In the genomic region with DNA sequence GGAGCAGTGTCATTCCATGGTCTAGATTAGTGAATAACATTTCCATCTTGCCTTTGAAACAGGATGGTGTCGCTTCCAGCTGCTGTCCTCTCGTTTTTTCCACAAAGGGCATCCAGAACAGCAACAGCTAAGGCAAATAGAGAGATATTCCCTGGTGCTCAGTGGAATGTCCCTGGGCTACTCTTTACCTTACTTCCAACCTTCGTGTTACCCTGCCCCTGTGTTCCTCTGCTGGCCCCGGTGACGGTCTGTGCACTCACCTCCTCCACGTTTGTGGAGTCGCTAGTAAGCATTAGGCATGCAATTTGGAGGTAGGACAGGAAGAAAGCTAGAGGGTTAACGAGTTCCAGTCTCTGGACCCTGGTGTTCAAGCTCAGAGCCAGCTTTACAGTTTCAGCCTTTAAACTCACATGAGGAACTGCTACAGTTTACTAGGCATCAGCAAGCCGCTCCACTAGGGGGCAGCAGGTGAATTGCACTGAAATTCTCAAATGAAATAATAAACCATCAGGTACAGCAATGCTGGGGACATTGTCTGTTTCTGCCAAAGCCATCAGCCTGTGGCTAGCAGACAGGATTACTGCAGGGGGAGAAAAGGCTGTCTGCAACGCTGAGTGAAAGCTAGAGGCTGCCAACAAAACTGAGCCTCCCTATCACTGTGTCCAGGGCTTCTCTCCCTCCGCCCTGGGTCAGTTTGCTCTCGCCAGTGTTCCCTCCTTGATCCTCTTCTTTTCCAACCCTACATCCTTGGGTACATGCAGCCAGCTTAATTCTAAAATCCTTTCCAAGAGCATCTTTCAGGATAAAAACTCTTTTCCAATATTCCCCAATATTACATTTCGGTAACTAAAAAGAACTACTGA, we compare ENCODE assay signal across 8 cellular contexts. TPM values are rescaled to one million over a fixed set of nuclear protein-coding genes. Genes with fewer than 3 reads are reported as not detected.
DNase-seq lines count a peak whose midpoint lies in the region; ATAC-seq lines count a peak whose summit lies in the region.

No MANE protein-coding gene starts in this region.

- intact Hi-C loops in Right ventricle myocardium inferior (cut with DNase I), result loop anchor here (1.0 to 5.0 kb wide), 2 partner anchors 166 to 320 kb away; no protein-coding TSS in a partner anchor
- intact Hi-C loops in cardiac septum (cut with DNase I), result loop anchor here (1.0 to 10.0 kb wide), 4 partner anchors 174 to 784 kb away; a partner anchor contains a TSS

- H3K4me3 Mint-ChIP-seq in effector memory CD8-positive, alpha-beta T cell, result no peak overlapping the region

- H3K27ac Mint-ChIP-seq in effector memory CD8-positive, alpha-beta T cell, result no peak overlapping the region

- peaks cover 0 to 5% of the 10 kb centered on the region in 2 donors for H3K4me1 Mint-ChIP-seq in effector memory CD8-positive, alpha-beta T cell (ENCODE audit: low read depth in 2 of 2)

- H3K9me3 Mint-ChIP-seq in effector memory CD8-positive, alpha-beta T cell, result no peaks in the 10 kb centered on the region

- H3K36me3 Mint-ChIP-seq in effector memory CD8-positive, alpha-beta T cell (ENCODE audit: insufficient read depth), result peaks cover 29% of the 10 kb centered on the region

- H3K27me3 Mint-ChIP-seq in effector memory CD8-positive, alpha-beta T cell, result no peaks in the 10 kb centered on the region

- ATAC-seq in Right ventricle myocardium inferior (peak; percentile 70), HG03432 (IDR thresholded peaks at IDR 0.05; ENCODE audit: unreplicated experiment) (peak; percentile 49)
- ATAC-seq in effector memory CD8-positive, alpha-beta T cell (replicated peaks), result peak; percentile 68

- DNase-seq in Right ventricle myocardium inferior (ENCODE audit: missing footprints) (peak; percentile 78), cardiac septum (ENCODE audit: low spot score) (no peak), NCI-H82 treated with DMSO at 0.1 percent for 48 hours (lab: John Stamatoyannopoulos, UW; ENCODE audit: unreplicated experiment) (peak; percentile 8), middle frontal gyrus (ENCODE audit: extremely low spot score, low spot score) (peak; percentile 82)
- peak; percentile 32 to 63 for DNase-seq in activated CD8-positive, alpha-beta memory T cell treated with anti-CD3 and anti-CD28 coated beads for 1 hour (ENCODE audit: extremely low read depth in 1 of 2, low read depth in 1 of 2)
- DNase-seq in effector memory CD8-positive, alpha-beta T cell, result peak; percentile 58 to 74 (median 63)
- DNase-seq in stimulated activated CD8-positive, alpha-beta memory T cell treated with anti-CD3 and anti-CD28 coated beads, Interleukin-4, amount 100 ng/mL, for 24 hours (ENCODE audit: low read depth), result peak; percentile 68

RNA-seq across cellular contexts. Expression of a gene that starts 9.0 kb away (rescaled TPM):
- 66.8 TPM for total RNA-seq in Right ventricle myocardium inferior
- total RNA-seq in cardiac septum, result 51.3 TPM

RNA-seq across cellular contexts. Expression of a gene that starts 9.2 kb away (rescaled TPM):
- total RNA-seq in Right ventricle myocardium inferior, result 81.7 TPM
- total RNA-seq in cardiac septum, result 64.8 TPM

RNA-seq across cellular contexts. Expression of a gene that starts 29.3 kb away (rescaled TPM):
- total RNA-seq in Right ventricle myocardium inferior, result 4.2 TPM
- total RNA-seq in cardiac septum, result 5.2 TPM
